ENCODE assay signal across 10 cellular contexts in the genomic region with DNA sequence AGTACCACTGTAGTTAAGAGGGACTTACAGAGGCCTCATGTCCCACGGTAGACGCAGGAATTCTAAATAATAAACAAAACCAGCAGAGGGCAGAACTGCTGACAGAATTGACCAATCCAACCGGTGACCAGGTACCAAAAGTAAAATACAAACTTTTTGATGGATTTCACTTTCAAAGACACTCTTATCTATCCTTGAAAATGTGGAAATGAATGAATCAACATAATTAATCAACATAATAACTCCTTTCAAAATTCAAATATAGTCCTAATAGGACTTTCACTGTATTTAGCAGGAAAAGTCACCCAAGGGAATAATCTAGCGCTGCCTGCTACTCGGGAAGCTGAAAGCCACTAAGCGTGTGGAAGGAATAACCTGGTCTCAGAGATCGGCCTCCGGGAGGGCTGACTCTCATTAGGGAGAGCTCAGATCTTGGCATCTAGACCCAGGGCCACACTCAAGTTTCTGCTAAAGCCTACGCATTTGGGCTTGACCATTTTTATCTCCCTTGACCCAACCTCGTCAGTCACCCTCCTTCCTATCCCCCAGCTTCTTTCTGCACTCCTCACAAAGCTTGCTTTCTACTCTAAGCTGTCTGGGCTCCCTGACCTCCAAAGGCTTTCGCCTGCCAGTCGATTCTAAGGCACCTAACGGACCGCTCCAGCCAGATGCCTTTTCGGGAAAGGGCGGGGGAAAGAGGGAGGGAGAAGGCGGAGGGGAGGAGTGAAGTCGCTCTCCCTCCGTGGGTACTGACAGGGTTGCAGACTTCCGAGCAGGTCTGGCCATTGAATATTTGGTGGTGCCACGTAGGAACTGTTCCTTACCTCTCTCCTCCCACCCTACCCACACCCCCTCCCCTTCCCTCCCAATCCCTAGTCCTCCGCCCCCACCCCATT. TPM values are rescaled to one million over a fixed set of nuclear protein-coding genes. Genes with fewer than 3 reads are reported as not detected.
DNase-seq lines count a peak whose midpoint lies in the region; ATAC-seq and TF ChIP-seq lines count a peak whose summit lies in the region.
"Had no signal": no experiment of that assay in that cellular context is flagged by ENCODE, and none has a peak within 500 bp of the region (broad histone marks: within the 10 kb centered on the region; RNA-seq: fewer than 3 reads in every experiment).

No MANE protein-coding gene starts in this region.

- peak; percentile 56 for DNase-seq in DMS 273 (lab: John Stamatoyannopoulos, UW; ENCODE audit: unreplicated experiment)
- DNase-seq in DMS 273 treated with DMSO at 0.1 percent for 48 hours (lab: John Stamatoyannopoulos, UW) = no peak
- peak; percentile 49 for DNase-seq in HT1080 (ENCODE audit: low read depth)
- DNase-seq in SHP77 (lab: John Stamatoyannopoulos, UW) = peak; percentile 5 to 46
- DNase-seq in fibroblast of pulmonary artery (ENCODE audit: low read depth) = peak; percentile 63
- DNase-seq in GM19240 (ENCODE audit: insufficient read length, low spot score) = no peak

- no peaks in the 10 kb centered on the region for H3K9me3 Mint-ChIP-seq in nephron
- H3K9me3 Mint-ChIP-seq: dendritic cell treated with granulocyte-macrophage colony-stimulating factor and Interleukin-4, amounts not matched to agents 40 ng/mL and 50 ng/mL, for 4 days had no signal

- peak; percentile 85 for ATAC-seq in GM21526 (IDR thresholded peaks at IDR 0.05; ENCODE audit: low FRiP score, unreplicated experiment)

- H3K27ac Mint-ChIP-seq in nephron = peak overlapping the region; percentile 10 to 45 (median 29)
- H3K27ac Mint-ChIP-seq: dendritic cell treated with granulocyte-macrophage colony-stimulating factor and Interleukin-4, amounts not matched to agents 40 ng/mL and 50 ng/mL, for 4 days had no signal

- H3K4me1 Mint-ChIP-seq in nephron = peaks cover 31% of the 10 kb centered on the region

- H3K4me3 Mint-ChIP-seq in nephron = peak overlapping the region; percentile 84 to 91 (median 85)
- H3K4me3 Mint-ChIP-seq: dendritic cell treated with granulocyte-macrophage colony-stimulating factor and Interleukin-4, amounts not matched to agents 40 ng/mL and 50 ng/mL, for 4 days had no signal

- H3K27me3 Mint-ChIP-seq in nephron (ENCODE audit: low read depth) = peaks cover 16% of the 10 kb centered on the region

- peak overlapping the region; percentile 59 for H3K4me3 ChIP-seq in fibroblast of pulmonary artery (replicated peaks; ENCODE audit: low read depth, low read length)
- H3K4me3 ChIP-seq: BLaER1 had no signal

- TF ChIP-seq CTCF in fibroblast of pulmonary artery (IDR thresholded peaks at IDR 0.05; ENCODE audit: low read length, missing control alignments) = peak; percentile 58
- peak; percentile 61 to 71 (median 69) for TF ChIP-seq CTCF in nephron (IDR thresholded peaks at IDR 0.05; ENCODE audit: unreplicated experiment in 3 of 3)

- no peaks in the 10 kb centered on the region for H3K36me3 Mint-ChIP-seq in nephron (ENCODE audit: low read depth)

RNA-seq across cellular contexts. Expression of a gene that starts 1.6 kb away (rescaled TPM):
- 0.10 and 0.71 TPM in 2 replicates for total RNA-seq in HT1080 (2014; rRNA removed; shearing (Covaris generic))
- 0.02 and 0.11 TPM in 2 replicates for polyA plus RNA-seq in HT1080 (2015; cell fraction: cytosol; rRNA removed)
- polyA plus RNA-seq in HT1080 (2015; cell fraction: nucleus; rRNA removed) = 0.06 and 0.26 TPM in 2 replicates

Comparison
In these comparisons a context has a peak if more than half of its experiments do, and no peak if none do; other contexts are left out.
1. DNase-seq: peak in DMS 273 (single experiment), HT1080 (single experiment), SHP77 (2 of 2) and fibroblast of pulmonary artery (single experiment); none in DMS 273 treated with DMSO at 0.1 percent for 48 hours (single experiment) and GM19240 (single experiment).